In the genomic region with DNA sequence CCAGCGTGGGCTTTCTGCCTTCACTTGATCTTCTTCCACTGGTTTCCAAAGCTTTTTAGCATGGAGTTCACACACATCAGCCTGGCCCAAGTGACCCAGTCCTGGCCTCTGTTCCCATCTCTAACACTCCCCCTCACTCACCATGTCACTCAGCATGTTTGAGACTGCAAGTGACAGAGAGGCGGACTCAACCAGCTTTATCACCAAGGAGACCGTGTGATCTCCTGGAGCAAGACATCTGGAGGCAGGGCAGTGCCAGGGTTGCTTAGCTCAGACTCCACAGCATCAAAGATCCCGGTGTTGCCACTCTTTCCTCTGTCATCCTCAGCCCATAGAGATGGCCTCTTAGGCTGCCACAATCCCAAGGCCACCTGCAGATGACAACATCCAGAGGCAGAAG, we compare ENCODE assay signal across 32 cellular contexts. TPM values are rescaled to one million over a fixed set of nuclear protein-coding genes. Genes with fewer than 3 reads are reported as not detected.
"Had no signal": no experiment of that assay in that cellular context is flagged by ENCODE, and none has a peak within 500 bp of the region (broad histone marks: within the 10 kb centered on the region; RNA-seq: fewer than 3 reads in every experiment).

No MANE protein-coding gene starts in this region.

- H3K4me3 Mint-ChIP-seq: dendritic cell treated with granulocyte-macrophage colony-stimulating factor and Interleukin-4, amounts not matched to agents 40 ng/mL and 50 ng/mL, for 4 days; immature natural killer cell; naive thymus-derived CD8-positive, alpha-beta T cell; stimulated activated memory B cell treated with anti-CD40 and anti-IgM and Interleukin-4, amounts not matched to agents 10 μg/mL and 1 μg/mL and 100 μg/mL, for 72 hours; type B pancreatic cell had no signal

- H3K79me2 ChIP-seq: parathyroid adenoma had no signal

- H3K36me3 ChIP-seq: colonic mucosa, esophagus squamous epithelium, heart right ventricle, lower lobe of right lung, neutrophil, right atrium auricular region, sigmoid colon, tibial artery had no signal

- H3K9ac ChIP-seq: parathyroid adenoma had no signal

- H3K27me3 ChIP-seq: colonic mucosa, right atrium auricular region, testis had no signal

- H3K36me3 Mint-ChIP-seq: immature natural killer cell; naive thymus-derived CD8-positive, alpha-beta T cell; stimulated activated memory B cell treated with anti-CD40 and anti-IgM and Interleukin-4, amounts not matched to agents 10 μg/mL and 1 μg/mL and 100 μg/mL, for 72 hours; type B pancreatic cell had no signal

- H3K9me3 ChIP-seq: colonic mucosa, esophagus squamous epithelium, lower lobe of right lung, neutrophil, right atrium auricular region, sigmoid colon, testis, tibial artery had no signal

- ATAC-seq: heart right ventricle; left colon; left ventricle myocardium superior; lower lobe of right lung; naive thymus-derived CD8-positive, alpha-beta T cell; stimulated activated memory B cell treated with anti-CD40 and anti-IgM and Interleukin-4, amounts not matched to agents 10 μg/mL and 1 μg/mL and 100 μg/mL, for 72 hours; stimulated activated naive CD8-positive, alpha-beta T cell treated with anti-CD3 and anti-CD28 coated beads, Interleukin-15, Interleukin-2, amounts not matched to agents 100 U/mL and 50 U/mL, for 24 hours had no signal

- H3K4me3 ChIP-seq: colonic mucosa, esophagus squamous epithelium, heart right ventricle, lower lobe of right lung, right atrium auricular region, sigmoid colon, testis, tibial artery had no signal

- H3K4me1 ChIP-seq: colonic mucosa, esophagus squamous epithelium, heart right ventricle, lower lobe of right lung, parathyroid adenoma, right atrium auricular region, sigmoid colon, testis, tibial artery had no signal

- H3K4me1 Mint-ChIP-seq: immature natural killer cell; naive thymus-derived CD8-positive, alpha-beta T cell; stimulated activated memory B cell treated with anti-CD40 and anti-IgM and Interleukin-4, amounts not matched to agents 10 μg/mL and 1 μg/mL and 100 μg/mL, for 72 hours had no signal

- DNase-seq: colonic mucosa; effector memory CD4-positive, alpha-beta T cell; erythroblast; esophagus squamous epithelium; foreskin melanocyte; glutamatergic neuron; heart right ventricle; hippocampal formation; immature natural killer cell; islet precursor cell; kidney glomerular epithelial cell; left colon; left ventricle myocardium superior; lower lobe of right lung; naive thymus-derived CD8-positive, alpha-beta T cell; sigmoid colon; stimulated activated CD4-positive, alpha-beta T cell treated with anti-CD3 and anti-CD28 coated beads, Interleukin-4, amount 100 ng/mL, for 4 hours; stimulated activated naive CD8-positive, alpha-beta T cell treated with anti-CD3 and anti-CD28 coated beads, Interleukin-15, Interleukin-2, amounts not matched to agents 100 U/mL and 50 U/mL, for 24 hours; substantia nigra; testis; tibial artery had no signal

- H3K27ac Mint-ChIP-seq: dendritic cell treated with granulocyte-macrophage colony-stimulating factor and Interleukin-4, amounts not matched to agents 40 ng/mL and 50 ng/mL, for 4 days; immature natural killer cell; naive thymus-derived CD8-positive, alpha-beta T cell; progenitor cell of endocrine pancreas; stimulated activated memory B cell treated with anti-CD40 and anti-IgM and Interleukin-4, amounts not matched to agents 10 μg/mL and 1 μg/mL and 100 μg/mL, for 72 hours; type B pancreatic cell had no signal

- H2AFZ ChIP-seq: parathyroid adenoma had no signal

- H3K9me3 Mint-ChIP-seq: dendritic cell treated with granulocyte-macrophage colony-stimulating factor and Interleukin-4, amounts not matched to agents 40 ng/mL and 50 ng/mL, for 4 days had no signal

- H3K27ac ChIP-seq: colonic mucosa, esophagus squamous epithelium, heart right ventricle, lower lobe of right lung, neutrophil, parathyroid adenoma, right atrium auricular region, sigmoid colon, testis, tibial artery had no signal

- FAIRE-seq: endometrium had no signal

RNA-seq across cellular contexts. Expression of a gene that starts 39.4 kb away (rescaled TPM):
- total RNA-seq: myocyte, skeletal muscle tissue, urinary bladder had no signal
